13 cellular contexts compared by ENCODE assay signal in genomic region chr1:25926731-25927496, GRCh38. TPM values are rescaled to one million over a fixed set of nuclear protein-coding genes. Genes with fewer than 3 reads are reported as not detected.
DNase-seq lines count a peak whose midpoint lies in the region; ATAC-seq and TF ChIP-seq lines count a peak whose summit lies in the region.
"Had no signal": no experiment of that assay in that cellular context is flagged by ENCODE, and none has a peak within 500 bp of the region (broad histone marks: within the 10 kb centered on the region; RNA-seq: fewer than 3 reads in every experiment).

No MANE protein-coding gene starts in this region.

- no peaks in the 10 kb centered on the region for H3K36me3 Mint-ChIP-seq in GM23338 (ENCODE audit: low read depth)

- H3K4me1 ChIP-seq in GM23338 (ENCODE audit: insufficient read depth) (peaks cover 31% of the 10 kb centered on the region), neuron (ENCODE audit: insufficient read depth, low read length) (peaks cover 49% of the 10 kb centered on the region), heart left ventricle (peaks cover 0 to 43% (median 10%) of the 10 kb centered on the region in 12 donors)
- H3K4me1 ChIP-seq in effector memory CD4-positive, alpha-beta T cell (ENCODE audit: control insufficient read depth, insufficient read depth, low read length, poor library complexity, severe bottlenecking): peaks cover 13% of the 10 kb centered on the region

- H3K27me3 ChIP-seq in GM23338 (ENCODE audit: insufficient read depth) (peaks cover under 1% of the 10 kb centered on the region; the same call in 1 of the 2 replicates), neuron (ENCODE audit: insufficient read depth, low read length) (no peaks in the 10 kb centered on the region), heart left ventricle (no peaks in the 10 kb centered on the region)
- no peaks in the 10 kb centered on the region for H3K27me3 ChIP-seq in effector memory CD4-positive, alpha-beta T cell (replicated peaks; ENCODE audit: control insufficient read depth, insufficient read depth, low read length, poor library complexity, severe bottlenecking)
- H3K27me3 ChIP-seq: colonic mucosa, Peyer's patch had no signal

- H3K36me3 ChIP-seq in GM23338 (ENCODE audit: insufficient read depth) (no peaks in the 10 kb centered on the region), neuron (ENCODE audit: insufficient read depth, low read length) (no peaks in the 10 kb centered on the region), heart left ventricle (no peaks in the 10 kb centered on the region)
- H3K36me3 ChIP-seq in effector memory CD4-positive, alpha-beta T cell (ENCODE audit: control insufficient read depth, insufficient read depth, low read length): no peaks in the 10 kb centered on the region
- H3K36me3 ChIP-seq: colonic mucosa, Peyer's patch had no signal

- H3K27me3 Mint-ChIP-seq in GM23338 (ENCODE audit: insufficient read depth, low read depth, poor library complexity): peaks cover 9% of the 10 kb centered on the region

- H3K79me2 ChIP-seq in GM23338 (replicated peaks; ENCODE audit: insufficient read depth): no peaks in the 10 kb centered on the region

- TF ChIP-seq CTCF in GM23338 (conservative IDR thresholded peaks at IDR 0.05; ENCODE audit: low read depth in 2 of 2) (no peak), heart left ventricle (IDR thresholded peaks at IDR 0.05) (no peak)

- no peaks in the 10 kb centered on the region for H4K20me1 ChIP-seq in GM23338 (replicated peaks; ENCODE audit: insufficient read depth)

- H3K4me3 ChIP-seq in GM23338 (peak overlapping the region; percentile 25; the same call in 1 of the 2 replicates), neuron (ENCODE audit: low read length) (peak overlapping the region; percentile 12), heart left ventricle (no peak overlapping the region)
- no peak overlapping the region for H3K4me3 ChIP-seq in effector memory CD4-positive, alpha-beta T cell (ENCODE audit: insufficient read depth, low read depth, low read length, poor library complexity, severe bottlenecking)
- H3K4me3 ChIP-seq: colonic mucosa, Peyer's patch had no signal

- DNase-seq in GM23338 (ENCODE audit: low spot score) (peak; percentile 50), NCI-H2196 (lab: John Stamatoyannopoulos, UW; ENCODE audit: unreplicated experiment) (peak; percentile 72), NOMO-1 treated with DMSO at 0.1 percent for 48 hours (lab: John Stamatoyannopoulos, UW; ENCODE audit: unreplicated experiment) (no peak), heart left ventricle (no peak)
- no peak for DNase-seq in effector memory CD4-positive, alpha-beta T cell
- no peak for DNase-seq in stimulated activated CD4-positive, alpha-beta T cell treated with anti-CD3 and anti-CD28 coated beads, Interleukin-4, amount 100 ng/mL, for 1 hour
- DNase-seq: activated CD4-positive, alpha-beta T cell treated with anti-CD3 and anti-CD28 coated beads, Interleukin-2, amount 50 U/mL, for 4 hours; activated naive CD4-positive, alpha-beta T cell treated with anti-CD3 and anti-CD28 coated beads for 36 hours; colonic mucosa; NCI-H1436 treated with DMSO at 0.1 percent for 48 hours; Peyer's patch had no signal

- H3K27ac ChIP-seq in GM23338 (ENCODE audit: low read depth): no peak overlapping the region
- H3K27ac ChIP-seq in effector memory CD4-positive, alpha-beta T cell (ENCODE audit: insufficient read depth, low read length, poor library complexity, severe bottlenecking): peak overlapping the region; percentile 32
- H3K27ac ChIP-seq in heart left ventricle: no peak overlapping the region
- H3K27ac ChIP-seq: colonic mucosa, Peyer's patch had no signal

- TF ChIP-seq POLR2A in heart left ventricle (IDR thresholded peaks at IDR 0.05): no peak

- ATAC-seq in GM23338: peak; percentile 31
- ATAC-seq in heart left ventricle: no peak
- ATAC-seq in GM21515 (IDR thresholded peaks at IDR 0.05; ENCODE audit: unreplicated experiment): no peak

- peak overlapping the region; percentile 98 for H2AFZ ChIP-seq in GM23338
- H2AFZ ChIP-seq in neuron (ENCODE audit: low read depth, low read length): peak overlapping the region; percentile 54

- peaks cover 30% of the 10 kb centered on the region for H3K4me1 Mint-ChIP-seq in GM23338

- H3F3A ChIP-seq in GM23338 (replicated peaks; ENCODE audit: low read depth): peaks cover 13% of the 10 kb centered on the region

- H3K4me3 Mint-ChIP-seq in GM23338: no peak overlapping the region; the same call in 2 of the 3 replicates
- H3K4me3 Mint-ChIP-seq: activated naive CD4-positive, alpha-beta T cell treated with anti-CD3 and anti-CD28 coated beads for 36 hours had no signal

- H3K9me2 ChIP-seq in GM23338 (ENCODE audit: insufficient read depth): no peaks in the 10 kb centered on the region

- 52 to 70% (median 61%) methylated on average over 10 to 13 of the region's 13 CpGs for WGBS in heart left ventricle, 4 donors

- H3K4me2 ChIP-seq in GM23338: peak overlapping the region; percentile 71

- no peak overlapping the region; the same call in 1 of the 2 replicates for H3K27ac Mint-ChIP-seq in GM23338
- H3K27ac Mint-ChIP-seq: activated naive CD4-positive, alpha-beta T cell treated with anti-CD3 and anti-CD28 coated beads for 36 hours had no signal

- intact Hi-C loops in heart left ventricle (cut with DNase I): no loop called here

- H3K9me3 Mint-ChIP-seq in GM23338: no peaks in the 10 kb centered on the region
- H3K9me3 Mint-ChIP-seq: activated naive CD4-positive, alpha-beta T cell treated with anti-CD3 and anti-CD28 coated beads for 36 hours had no signal

- no peaks in the 10 kb centered on the region for H3K9me3 ChIP-seq in effector memory CD4-positive, alpha-beta T cell (ENCODE audit: control insufficient read depth, low read length)
- H3K9me3 ChIP-seq in neuron (ENCODE audit: low read length): no peaks in the 10 kb centered on the region
- no peaks in the 10 kb centered on the region for H3K9me3 ChIP-seq in heart left ventricle
- H3K9me3 ChIP-seq: colonic mucosa, Peyer's patch had no signal

TF ChIP-seq in GM23338, 12 proteins besides CTCF, POLR2A, EP300 and RAD21 (continues in another document):
- no peak for TF ChIP-seq ZNF462 (CRISPR knock-in tag; IDR thresholded peaks at IDR 0.05)

RNA-seq across cellular contexts. Expression of gene STMN1, which starts 20.7 kb away (rescaled TPM):
- 227 and 271 TPM in 2 replicates for total RNA-seq in GM23338 (2014; rRNA removed; shearing (Covaris generic))
- polyA plus RNA-seq in GM23338 (2016; fragmentation: Nextera tagmentation; extraction: Ambion mirVana) (1,567 and 1,890 TPM in 2 replicates), heart left ventricle (10 to 100 TPM; 38.3 to 63.2 TPM)
- 10 to 100 TPM; 21.1 to 95.2 (median 46.4) TPM for total RNA-seq in heart left ventricle

RNA-seq across cellular contexts. Expression of gene PAQR7, which starts 51.4 kb away (rescaled TPM):
- total RNA-seq in GM23338 (2014; rRNA removed; shearing (Covaris generic)): 5.2 and 5.5 TPM in 2 replicates
- polyA plus RNA-seq in GM23338 (2016; fragmentation: Nextera tagmentation; extraction: Ambion mirVana) (4.0 and 4.2 TPM in 2 replicates), heart left ventricle (1 to 10 TPM; 1.3 to 1.7 TPM)
- 1 to 10 TPM; 1.1 to 5.7 (median 2.1) TPM for total RNA-seq in heart left ventricle

Comparison
In these comparisons a context has a peak if more than half of its experiments do, and no peak if none do; other contexts are left out.
1. DNase-seq: peak in GM23338 (single experiment) and NCI-H2196 (single experiment); none in effector memory CD4-positive, alpha-beta T cell (0 of 3), stimulated activated CD4-positive, alpha-beta T cell treated with anti-CD3 and anti-CD28 coated beads, Interleukin-4, amount 100 ng/mL, for 1 hour (single experiment), NOMO-1 treated with DMSO at 0.1 percent for 48 hours (single experiment) and heart left ventricle (0 of 5).
2. H3K4me3 ChIP-seq: peak in GM23338 (single experiment) and neuron (single experiment); none in effector memory CD4-positive, alpha-beta T cell (single experiment) and heart left ventricle (0 of 12).